Comparison of ENCODE assay signal across 16 cellular contexts in genomic region chr4:88724406-88724805, GRCh38. TPM values are rescaled to one million over a fixed set of nuclear protein-coding genes. Genes with fewer than 3 reads are reported as not detected.
DNase-seq lines count a peak whose midpoint lies in the region; ATAC-seq and TF ChIP-seq lines count a peak whose summit lies in the region.
"Had no signal": no experiment of that assay in that cellular context is flagged by ENCODE, and none has a peak within 500 bp of the region (broad histone marks: within the 10 kb centered on the region; RNA-seq: fewer than 3 reads in every experiment).

No MANE protein-coding gene starts in this region.

- no peak for TF ChIP-seq EP300 in stomach (IDR thresholded peaks at IDR 0.05)

- no peak overlapping the region for H2AFZ ChIP-seq in GM23338
- H2AFZ ChIP-seq: GM23248 had no signal

- DNase-seq in cardiac muscle cell (ENCODE audit: low read depth in 1 of 2, low spot score in 1 of 2), result no peak
- no peak for DNase-seq in right atrium auricular region (ENCODE audit: low spot score)
- no peak for DNase-seq in GM23338 (ENCODE audit: low spot score)
- DNase-seq in cerebellar cortex (ENCODE audit: low spot score), result peak; percentile 57
- no peak for DNase-seq in stomach
- DNase-seq in activated CD8-positive, alpha-beta memory T cell treated with anti-CD3 and anti-CD28 coated beads, Interleukin-2, amount 10 ng/mL, durations not matched to agents 7 days and 5 days, result no peak
- DNase-seq: 8988T; CD4-positive, alpha-beta memory T cell; DMS79 treated with DMSO at 0.1 percent for 48 hours; GM23248; HCEC 1CT had no signal

- H3K9me3 Mint-ChIP-seq in GM23338, result no peaks in the 10 kb centered on the region
- no peaks in the 10 kb centered on the region for H3K9me3 Mint-ChIP-seq in activated CD8-positive, alpha-beta memory T cell treated with anti-CD3 and anti-CD28 coated beads, Interleukin-2, amount 10 ng/mL, durations not matched to agents 7 days and 5 days (ENCODE audit: low read depth)
- H3K9me3 Mint-ChIP-seq: CD4-positive, alpha-beta memory T cell had no signal

- no peak overlapping the region for H3K4me3 ChIP-seq in cardiac muscle cell
- no peak overlapping the region for H3K4me3 ChIP-seq in right atrium auricular region
- H3K4me3 ChIP-seq in GM23338, result no peak overlapping the region
- no peak overlapping the region for H3K4me3 ChIP-seq in subcutaneous abdominal adipose tissue (ENCODE audit: low read depth in 1 of 5, low read length in 5 of 5)
- H3K4me3 ChIP-seq in stomach, result no peak overlapping the region
- H3K4me3 ChIP-seq: BLaER1, GM23248 had no signal

- H3K27me3 ChIP-seq in cardiac muscle cell (no peaks in the 10 kb centered on the region), right atrium auricular region (no peaks in the 10 kb centered on the region), GM23338 (ENCODE audit: insufficient read depth) (no peaks in the 10 kb centered on the region), subcutaneous abdominal adipose tissue (ENCODE audit: control insufficient read depth in 5 of 5, insufficient read depth in 4 of 5, low read length in 5 of 5) (no peaks in the 10 kb centered on the region), stomach (no peaks in the 10 kb centered on the region)
- H3K27me3 ChIP-seq: BLaER1 had no signal

- no peak for TF ChIP-seq POLR2A in stomach (IDR thresholded peaks at IDR 0.05)

- no peak for TF ChIP-seq CTCF in cardiac muscle cell (IDR thresholded peaks at IDR 0.05; ENCODE audit: low read depth, low read length)
- TF ChIP-seq CTCF in right atrium auricular region (IDR thresholded peaks at IDR 0.05), result no peak
- no peak for TF ChIP-seq CTCF in GM23338 (conservative IDR thresholded peaks at IDR 0.05; ENCODE audit: low read depth in 2 of 2)
- no peak for TF ChIP-seq CTCF in stomach (IDR thresholded peaks at IDR 0.05)

- ATAC-seq in GM23338 (no peak), HG03025 (IDR thresholded peaks at IDR 0.05; ENCODE audit: low FRiP score, unreplicated experiment) (no peak)
- ATAC-seq in activated CD8-positive, alpha-beta memory T cell treated with anti-CD3 and anti-CD28 coated beads, Interleukin-2, amount 10 ng/mL, durations not matched to agents 7 days and 5 days, result no peak

- H3K27me3 Mint-ChIP-seq in GM23338 (ENCODE audit: insufficient read depth, low read depth, poor library complexity), result peaks cover 4% of the 10 kb centered on the region
- no peaks in the 10 kb centered on the region for H3K27me3 Mint-ChIP-seq in activated CD8-positive, alpha-beta memory T cell treated with anti-CD3 and anti-CD28 coated beads, Interleukin-2, amount 10 ng/mL, durations not matched to agents 7 days and 5 days
- H3K27me3 Mint-ChIP-seq: CD4-positive, alpha-beta memory T cell had no signal

- H3K36me3 ChIP-seq in cardiac muscle cell, result peaks cover 43% of the 10 kb centered on the region
- peaks cover 27% of the 10 kb centered on the region for H3K36me3 ChIP-seq in right atrium auricular region
- no peaks in the 10 kb centered on the region for H3K36me3 ChIP-seq in GM23338 (ENCODE audit: insufficient read depth)
- peaks cover 8 to 63% (median 43%) of the 10 kb centered on the region in 5 donors for H3K36me3 ChIP-seq in subcutaneous abdominal adipose tissue (ENCODE audit: control insufficient read depth in 5 of 5, insufficient read depth in 5 of 5, low read length in 5 of 5)
- peaks cover 31 to 94% (median 86%) of the 10 kb centered on the region in 4 donors for H3K36me3 ChIP-seq in stomach

- peak overlapping the region; percentile 94 for H3K27ac Mint-ChIP-seq in GM23338
- no peak overlapping the region for H3K27ac Mint-ChIP-seq in activated CD8-positive, alpha-beta memory T cell treated with anti-CD3 and anti-CD28 coated beads, Interleukin-2, amount 10 ng/mL, durations not matched to agents 7 days and 5 days

- H3F3A ChIP-seq in GM23338 (replicated peaks; ENCODE audit: low read depth), result no peaks in the 10 kb centered on the region

- no peaks in the 10 kb centered on the region for H3K9me2 ChIP-seq in GM23338 (ENCODE audit: insufficient read depth)

- peaks cover 12% of the 10 kb centered on the region; the same call in 2 of the 3 replicates for H3K4me1 Mint-ChIP-seq in GM23338
- H3K4me1 Mint-ChIP-seq in activated CD8-positive, alpha-beta memory T cell treated with anti-CD3 and anti-CD28 coated beads, Interleukin-2, amount 10 ng/mL, durations not matched to agents 7 days and 5 days, result no peaks in the 10 kb centered on the region
- H3K4me1 Mint-ChIP-seq: CD4-positive, alpha-beta memory T cell had no signal

- no peaks in the 10 kb centered on the region for H4K20me1 ChIP-seq in GM23338 (replicated peaks; ENCODE audit: insufficient read depth)
- H4K20me1 ChIP-seq: BLaER1 had no signal

- WGBS in stomach, 5 donors, result 70 to 85% (median 79%) methylated on average over 2 of the region's 2 CpGs

- no peaks in the 10 kb centered on the region for H3K79me2 ChIP-seq in GM23338 (replicated peaks; ENCODE audit: insufficient read depth)

- no peaks in the 10 kb centered on the region for H3K4me1 ChIP-seq in cardiac muscle cell (ENCODE audit: low read depth)
- H3K4me1 ChIP-seq in right atrium auricular region, result peaks cover 0 to 46% of the 10 kb centered on the region in 2 donors
- no peaks in the 10 kb centered on the region for H3K4me1 ChIP-seq in GM23338 (ENCODE audit: insufficient read depth)
- H3K4me1 ChIP-seq in subcutaneous abdominal adipose tissue (ENCODE audit: control insufficient read depth in 5 of 5, insufficient read depth in 5 of 5, low read length in 5 of 5), result peaks cover 16 to 87% (median 74%) of the 10 kb centered on the region in 5 donors
- H3K4me1 ChIP-seq in stomach, result peaks cover 0 to 17% (median 6%) of the 10 kb centered on the region in 4 donors
- H3K4me1 ChIP-seq: BLaER1 had no signal

- no peak overlapping the region for H3K4me2 ChIP-seq in GM23338
- H3K4me2 ChIP-seq: BLaER1 had no signal

- H3K9me3 ChIP-seq in cardiac muscle cell (ENCODE audit: low read depth) (no peaks in the 10 kb centered on the region), right atrium auricular region (no peaks in the 10 kb centered on the region), subcutaneous abdominal adipose tissue (ENCODE audit: control insufficient read depth in 5 of 5, low read length in 5 of 5) (no peaks in the 10 kb centered on the region), stomach (no peaks in the 10 kb centered on the region)
- H3K9me3 ChIP-seq: BLaER1 had no signal

- intact Hi-C loops in stomach (cut with DNase I; ENCODE audit: low total_unique reads), result no loop called here

- no peak overlapping the region for H3K4me3 Mint-ChIP-seq in GM23338
- H3K4me3 Mint-ChIP-seq in activated CD8-positive, alpha-beta memory T cell treated with anti-CD3 and anti-CD28 coated beads, Interleukin-2, amount 10 ng/mL, durations not matched to agents 7 days and 5 days, result no peak overlapping the region
- H3K4me3 Mint-ChIP-seq: CD14-positive monocyte; CD4-positive, alpha-beta memory T cell had no signal

- H3K9ac ChIP-seq in subcutaneous abdominal adipose tissue (ENCODE audit: low read length in 5 of 5), result no peak overlapping the region
- H3K9ac ChIP-seq: BLaER1, GM23248 had no signal

- peaks cover 11% of the 10 kb centered on the region; the same call in 2 of the 3 replicates for H3K36me3 Mint-ChIP-seq in GM23338 (ENCODE audit: low read depth)
- peaks cover 2% of the 10 kb centered on the region for H3K36me3 Mint-ChIP-seq in activated CD8-positive, alpha-beta memory T cell treated with anti-CD3 and anti-CD28 coated beads, Interleukin-2, amount 10 ng/mL, durations not matched to agents 7 days and 5 days

- CTCF ChIA-PET in activated CD8-positive, alpha-beta memory T cell treated with anti-CD3 and anti-CD28 coated beads, Interleukin-2, amount 10 ng/mL, durations not matched to agents 7 days and 5 days (lab: Charles Lee), result no interaction called here

- H3K27ac ChIP-seq in cardiac muscle cell (peak overlapping the region; percentile 49), right atrium auricular region (no peak overlapping the region), GM23338 (ENCODE audit: low read depth) (no peak overlapping the region), subcutaneous abdominal adipose tissue (ENCODE audit: low read depth, low read length) (peak overlapping the region; percentile 76), stomach (no peak overlapping the region)
- H3K27ac ChIP-seq: BLaER1, GM23248 had no signal

TF ChIP-seq in GM23338, 12 proteins besides CTCF, POLR2A, EP300 and RAD21:
- no peak for TF ChIP-seq CREB1 (CRISPR knock-in tag; IDR thresholded peaks at IDR 0.05; ENCODE audit: low read depth)
- no peak for TF ChIP-seq REST (IDR thresholded peaks at IDR 0.05; ENCODE audit: unreplicated experiment)

RNA-seq across cellular contexts. Expression of gene NAP1L5, which starts 26.8 kb away (rescaled TPM):
- 3.0 and 3.2 TPM in 2 replicates for total RNA-seq in cardiac muscle cell
- 2.6 and 5.1 TPM in 2 replicates for polyA plus RNA-seq in cardiac muscle cell
- 1 to 10 TPM; 5.2 to 6.6 TPM for total RNA-seq in right atrium auricular region
- total RNA-seq in GM23338 (2014; rRNA removed; shearing (Covaris generic)), result 1.3 and 2.0 TPM in 2 replicates
- 2.4 and 3.9 TPM in 2 replicates for polyA plus RNA-seq in GM23338 (2016; fragmentation: Nextera tagmentation; extraction: Ambion mirVana)
- 10 to 100 TPM in 1 of 5 donors, 1 to 10 TPM in 3, not detected in 1; 3.5 to 22.6 (median 7.5) TPM for total RNA-seq in stomach
- polyA plus RNA-seq in stomach, result 1 to 10 TPM; 3.1 to 6.3 (median 4.7) TPM
- 1 to 10 TPM; 4.2 to 4.3 TPM for total RNA-seq in activated CD8-positive, alpha-beta memory T cell treated with anti-CD3 and anti-CD28 coated beads, Interleukin-2, amount 10 ng/mL, durations not matched to agents 7 days and 5 days
- total RNA-seq: A673 had no signal

Comparison
In these comparisons a context has a peak if more than half of its experiments do, and no peak if none do; other contexts are left out.
1. H3K27ac ChIP-seq: peak in cardiac muscle cell (single experiment) and subcutaneous abdominal adipose tissue (single experiment); none in right atrium auricular region (0 of 2), GM23338 (single experiment) and stomach (0 of 5).